In the genomic region with DNA sequence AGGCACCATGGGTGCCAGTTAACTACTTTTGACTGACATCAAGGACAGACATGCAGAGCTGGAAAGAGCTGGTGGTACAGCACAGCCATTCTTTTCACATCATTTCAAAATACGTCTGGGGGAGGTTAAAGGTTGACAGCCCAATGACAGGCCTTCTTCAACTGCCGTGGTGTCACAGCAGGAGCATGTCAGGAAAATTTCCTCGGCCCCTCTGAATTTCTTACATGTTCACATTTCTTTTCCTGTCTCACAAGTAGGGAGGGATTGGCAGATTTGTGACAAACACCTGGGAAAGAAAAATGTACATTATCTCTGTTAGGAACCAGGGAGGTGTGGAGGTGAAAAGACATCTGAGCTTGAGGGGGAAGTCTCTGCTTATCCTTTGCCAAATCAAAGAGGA, we compare ENCODE assay signal across 31 cellular contexts.
"Had no signal": no experiment of that assay in that cellular context is flagged by ENCODE, and none has a peak within 500 bp of the region (broad histone marks: within the 10 kb centered on the region; RNA-seq: fewer than 3 reads in every experiment).

No MANE protein-coding gene starts in this region.

- H3K27ac ChIP-seq: ascending aorta, brain microvascular endothelial cell, breast epithelium, VCaP had no signal

- H3K36me3 ChIP-seq: ascending aorta, brain microvascular endothelial cell, breast epithelium had no signal

- ATAC-seq: activated CD4-positive, alpha-beta T cell treated with anti-CD3 and anti-CD28 coated beads for 36 hours; activated CD4-positive, CD25-positive, alpha-beta regulatory T cell treated with anti-CD3 and anti-CD28 coated beads, Interleukin-2, amount 50 U/mL, for 24 hours; activated CD8-positive, alpha-beta memory T cell treated with anti-CD3 and anti-CD28 coated beads, Interleukin-2, amount 10 ng/mL, durations not matched to agents 7 days and 5 days; activated CD8-positive, alpha-beta T cell treated with anti-CD3 and anti-CD28 coated beads, Interleukin-2, amount 10 ng/mL, durations not matched to agents 7 days and 5 days; activated naive CD8-positive, alpha-beta T cell treated with anti-CD3 and anti-CD28 coated beads, Interleukin-2, amount 50 U/mL, for 24 hours had no signal

- FAIRE-seq: TTC549 had no signal

- H3K4me1 ChIP-seq: ascending aorta, breast epithelium had no signal

- H3K9me3 ChIP-seq: ascending aorta, breast epithelium had no signal

- DNase-seq: activated CD4-positive, alpha-beta memory T cell treated with anti-CD3 and anti-CD28 coated beads, Interleukin-2, amount 10 ng/mL, durations not matched to agents 7 days and 5 days; activated CD4-positive, alpha-beta T cell treated with anti-CD3 and anti-CD28 coated beads for 1 hour; activated CD4-positive, alpha-beta T cell treated with anti-CD3 and anti-CD28 coated beads for 36 hours; activated CD4-positive, alpha-beta T cell treated with anti-CD3 and anti-CD28 coated beads for 48 hours; activated CD4-positive, alpha-beta T cell treated with anti-CD3 and anti-CD28 coated beads, Interleukin-2, amount 10 ng/mL, durations not matched to agents 7 days and 5 days; activated CD4-positive, alpha-beta T cell treated with anti-CD3 and anti-CD28 coated beads, Interleukin-2, amount 50 U/mL, for 48 hours; activated CD4-positive, CD25-positive, alpha-beta regulatory T cell; activated CD8-positive, alpha-beta memory T cell treated with anti-CD3 and anti-CD28 coated beads for 24 hours; activated CD8-positive, alpha-beta memory T cell treated with anti-CD3 and anti-CD28 coated beads, Interleukin-2, amount 10 ng/mL, durations not matched to agents 7 days and 5 days; activated CD8-positive, alpha-beta memory T cell treated with anti-CD3 and anti-CD28 coated beads, Interleukin-2, amount 50 U/mL, for 48 hours; activated CD8-positive, alpha-beta T cell treated with anti-CD3 and anti-CD28 coated beads, Interleukin-2, amount 10 ng/mL, durations not matched to agents 7 days and 5 days; activated effector memory CD4-positive, alpha-beta T cell treated with Interleukin-2 at 50 U/mL for 16 hours; activated gamma-delta T cell; activated naive CD4-positive, alpha-beta T cell treated with anti-CD3 and anti-CD28 coated beads, Interleukin-2, amount 10 ng/mL, durations not matched to agents 7 days and 5 days; activated naive CD4-positive, alpha-beta T cell treated with Interleukin-2 at 50 U/mL for 16 hours; activated naive CD8-positive, alpha-beta T cell treated with anti-CD3 and anti-CD28 coated beads, Interleukin-2, amount 10 ng/mL, durations not matched to agents 7 days and 5 days; activated naive CD8-positive, alpha-beta T cell treated with anti-CD3 and anti-CD28 coated beads, Interleukin-2, amount 50 U/mL, for 24 hours; activated T-cell treated with anti-CD3 and anti-CD28 coated beads, Interleukin-2, amount 50 U/mL, for 24 hours; activated T-cell treated with anti-CD3 and anti-CD28 coated beads, Interleukin-2, amount 50 U/mL, for 48 hours; amygdala; anterior cingulate cortex; brain microvascular endothelial cell; central memory CD4-positive, alpha-beta T cell; T-helper 1 cell; T-helper 2 cell; T-helper 9 cell had no signal

- H3K4me3 ChIP-seq: ascending aorta, breast epithelium had no signal

- H3K27me3 ChIP-seq: ascending aorta, brain microvascular endothelial cell, breast epithelium had no signal
